23 cellular contexts compared by ENCODE assay signal in the genomic region with DNA sequence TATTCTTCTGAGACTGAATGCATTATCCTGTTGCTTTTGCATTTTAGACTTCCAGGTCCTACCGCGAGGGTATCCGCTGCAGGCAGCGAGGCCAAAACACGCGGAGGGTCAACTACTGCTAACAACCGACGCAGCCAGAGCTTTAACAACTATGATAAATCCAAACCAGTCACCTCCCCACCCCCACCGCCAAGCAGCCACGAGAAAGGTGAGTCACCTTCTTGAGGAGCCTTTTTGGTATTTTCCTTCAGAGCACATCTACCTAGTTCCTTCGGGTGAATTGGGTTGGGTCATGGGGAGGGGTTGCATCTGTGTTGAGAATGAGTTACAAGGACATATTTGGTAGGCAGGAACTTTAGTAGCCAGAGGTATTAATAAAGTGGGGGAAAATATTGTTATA.
DNase-seq lines count a peak whose midpoint lies in the region; ATAC-seq and TF ChIP-seq lines count a peak whose summit lies in the region.
"Had no signal": no experiment of that assay in that cellular context is flagged by ENCODE, and none has a peak within 500 bp of the region (broad histone marks: within the 10 kb centered on the region; RNA-seq: fewer than 3 reads in every experiment).

No MANE protein-coding gene starts in this region.

- H3K9me2 ChIP-seq in GM23248 (ENCODE audit: insufficient read depth) = no peaks in the 10 kb centered on the region
- H3K9me2 ChIP-seq: SK-N-SH had no signal

- H3K27ac ChIP-seq in GM23248 = no peak overlapping the region
- peak overlapping the region; percentile 44 to 70 for H3K27ac ChIP-seq in coronary artery
- no peak overlapping the region for H3K27ac ChIP-seq in dorsolateral prefrontal cortex
- H3K27ac ChIP-seq: hepatocyte, Peyer's patch had no signal

- H3K4me3 ChIP-seq in GM23248 (no peak overlapping the region), coronary artery (no peak overlapping the region), dorsolateral prefrontal cortex (no peak overlapping the region)
- H3K4me3 ChIP-seq: GM12878, hepatocyte, Peyer's patch, sigmoid colon had no signal

- H4K20me1 ChIP-seq in GM23248 (ENCODE audit: insufficient read depth) = no peaks in the 10 kb centered on the region

- H3K27ac Mint-ChIP-seq in neural crest cell (ENCODE audit: unreplicated experiment) = peak overlapping the region; percentile 37
- H3K27ac Mint-ChIP-seq: activated naive CD4-positive, alpha-beta T cell treated with anti-CD3 and anti-CD28 coated beads, Interleukin-2, amount 10 ng/mL, durations not matched to agents 7 days and 5 days; CD4-positive, alpha-beta memory T cell; endodermal cell; T-helper 2 cell treated with Interferon-gamma antibody and Interleukin-4, amounts not matched to agents 5 μg/mL and 100 μg/mL, for 36 hours had no signal

- H2AFZ ChIP-seq in GM23248 = no peak overlapping the region
- H2AFZ ChIP-seq: hepatocyte had no signal

- no peak overlapping the region for H3K4me2 ChIP-seq in GM23248 (ENCODE audit: unreplicated experiment)
- H3K4me2 ChIP-seq: hepatocyte, SK-N-SH had no signal

- H3F3A ChIP-seq in GM23248 (ENCODE audit: insufficient read depth) = peaks cover 30% of the 10 kb centered on the region

- H3K27me3 Mint-ChIP-seq in neural crest cell (ENCODE audit: low read depth) = no peaks in the 10 kb centered on the region
- H3K27me3 Mint-ChIP-seq: activated naive CD4-positive, alpha-beta T cell treated with anti-CD3 and anti-CD28 coated beads, Interleukin-2, amount 10 ng/mL, durations not matched to agents 7 days and 5 days had no signal

- H3K9me3 ChIP-seq in GM23248 (ENCODE audit: low read depth) = no peaks in the 10 kb centered on the region
- H3K9me3 ChIP-seq: Peyer's patch, sigmoid colon, SK-N-SH had no signal

- H3K36me3 ChIP-seq in GM23248 (ENCODE audit: low read depth) = peaks cover 6% of the 10 kb centered on the region; the same call in 1 of the 2 replicates
- H3K36me3 ChIP-seq: Peyer's patch had no signal

- peaks cover 6% of the 10 kb centered on the region for H3K36me3 Mint-ChIP-seq in neural crest cell (ENCODE audit: low read depth)
- H3K36me3 Mint-ChIP-seq: activated naive CD4-positive, alpha-beta T cell treated with anti-CD3 and anti-CD28 coated beads, Interleukin-2, amount 10 ng/mL, durations not matched to agents 7 days and 5 days; naive B cell had no signal

- no peak for ATAC-seq in HG02759 (IDR thresholded peaks at IDR 0.05; ENCODE audit: unreplicated experiment)
- ATAC-seq: activated T-cell treated with anti-CD3 and anti-CD28 coated beads, Interleukin-2, amount 50 U/mL, for 4 hours; GM12878 had no signal

- H3K79me2 ChIP-seq in GM23248 (ENCODE audit: insufficient read depth) = peaks cover 13% of the 10 kb centered on the region
- H3K79me2 ChIP-seq: hepatocyte had no signal

- WGBS in GM23248 (ENCODE audit: low coverage in 1 of 2, low lambda C conversion rate in 2 of 2, missing lambda C conversion rate in 2 of 2), 2 experiments = 95% methylated on average over 11 of the region's 11 CpGs

- H3K4me1 Mint-ChIP-seq in neural crest cell = no peaks in the 10 kb centered on the region
- H3K4me1 Mint-ChIP-seq: activated naive CD4-positive, alpha-beta T cell treated with anti-CD3 and anti-CD28 coated beads, Interleukin-2, amount 10 ng/mL, durations not matched to agents 7 days and 5 days; CD4-positive, alpha-beta memory T cell; naive B cell had no signal

- TF ChIP-seq CTCF in coronary artery (IDR thresholded peaks at IDR 0.05) (no peak), neural crest cell (conservative IDR thresholded peaks at IDR 0.05) (no peak), dorsolateral prefrontal cortex (IDR thresholded peaks at IDR 0.05 in 54 of 56, conservative IDR thresholded peaks at IDR 0.05 in 2 of 56; ENCODE audit: low read depth in 1 of 56, partially characterized antibody in 56 of 56) (no peak)

- DNase-seq in GM23248 (peak; percentile 24), M059J (ENCODE audit: low read depth) (peak; percentile 59), coronary artery (ENCODE audit: low spot score) (no peak), neural crest cell (ENCODE audit: low read depth, low spot score) (no peak), NCI-H2029 (lab: John Stamatoyannopoulos, UW) (no peak), NCI-H146 treated with DMSO at 0.1 percent for 48 hours (lab: John Stamatoyannopoulos, UW; ENCODE audit: unreplicated experiment) (no peak), dorsolateral prefrontal cortex (no peak)
- DNase-seq: activated naive CD4-positive, alpha-beta T cell treated with anti-CD3 and anti-CD28 coated beads, Interleukin-2, amount 10 ng/mL, durations not matched to agents 7 days and 5 days; activated T-cell treated with anti-CD3 and anti-CD28 coated beads, Interleukin-2, amount 50 U/mL, for 4 hours; CD4-positive, alpha-beta memory T cell; endodermal cell; H7; Kasumi-1; naive B cell; NCI-H1092 treated with DMSO at 0.1 percent for 48 hours; NCI-H2081; Peyer's patch; sigmoid colon; SK-N-SH had no signal

- no peak overlapping the region for H3K4me3 Mint-ChIP-seq in neural crest cell
- H3K4me3 Mint-ChIP-seq: activated naive CD4-positive, alpha-beta T cell treated with anti-CD3 and anti-CD28 coated beads, Interleukin-2, amount 10 ng/mL, durations not matched to agents 7 days and 5 days; activated T-cell treated with anti-CD3 and anti-CD28 coated beads, Interleukin-2, amount 50 U/mL, for 4 hours; CD4-positive, alpha-beta memory T cell; endodermal cell; naive B cell; T-helper 2 cell treated with Interferon-gamma antibody and Interleukin-4, amounts not matched to agents 5 μg/mL and 100 μg/mL, for 36 hours had no signal

- H3K9me3 Mint-ChIP-seq in neural crest cell = peaks cover 3% of the 10 kb centered on the region
- H3K9me3 Mint-ChIP-seq: activated naive CD4-positive, alpha-beta T cell treated with anti-CD3 and anti-CD28 coated beads, Interleukin-2, amount 10 ng/mL, durations not matched to agents 7 days and 5 days; activated T-cell treated with anti-CD3 and anti-CD28 coated beads, Interleukin-2, amount 50 U/mL, for 4 hours; endodermal cell; T-helper 2 cell treated with Interferon-gamma antibody and Interleukin-4, amounts not matched to agents 5 μg/mL and 100 μg/mL, for 36 hours had no signal

- intact Hi-C loops in dorsolateral prefrontal cortex (cut with DNase I) = no loop called here

- in situ Hi-C loops in GM23248 (cut with MboI) = no loop called here

- peaks cover 27% of the 10 kb centered on the region for H3K4me1 ChIP-seq in GM23248 (ENCODE audit: insufficient read depth)
- H3K4me1 ChIP-seq: Peyer's patch had no signal

- H3K9ac ChIP-seq in GM23248 = no peak overlapping the region
- H3K9ac ChIP-seq: SK-N-SH had no signal

- no peaks in the 10 kb centered on the region for H3K27me3 ChIP-seq in GM23248 (replicated peaks; ENCODE audit: insufficient read depth)
- H3K27me3 ChIP-seq in dorsolateral prefrontal cortex = no peaks in the 10 kb centered on the region
- H3K27me3 ChIP-seq: hepatocyte, Peyer's patch, sigmoid colon had no signal

Comparison
In these comparisons a context has a peak if more than half of its experiments do, and no peak if none do; other contexts are left out.
1. DNase-seq: peak in GM23248 (single experiment) and M059J (single experiment); none in coronary artery (single experiment), neural crest cell (single experiment), NCI-H2029 (single experiment), NCI-H146 treated with DMSO at 0.1 percent for 48 hours (single experiment) and dorsolateral prefrontal cortex (0 of 10).
2. H3K27ac ChIP-seq: peak in coronary artery (2 of 2); none in GM23248 (single experiment) and dorsolateral prefrontal cortex (0 of 59).